In the genomic region with DNA sequence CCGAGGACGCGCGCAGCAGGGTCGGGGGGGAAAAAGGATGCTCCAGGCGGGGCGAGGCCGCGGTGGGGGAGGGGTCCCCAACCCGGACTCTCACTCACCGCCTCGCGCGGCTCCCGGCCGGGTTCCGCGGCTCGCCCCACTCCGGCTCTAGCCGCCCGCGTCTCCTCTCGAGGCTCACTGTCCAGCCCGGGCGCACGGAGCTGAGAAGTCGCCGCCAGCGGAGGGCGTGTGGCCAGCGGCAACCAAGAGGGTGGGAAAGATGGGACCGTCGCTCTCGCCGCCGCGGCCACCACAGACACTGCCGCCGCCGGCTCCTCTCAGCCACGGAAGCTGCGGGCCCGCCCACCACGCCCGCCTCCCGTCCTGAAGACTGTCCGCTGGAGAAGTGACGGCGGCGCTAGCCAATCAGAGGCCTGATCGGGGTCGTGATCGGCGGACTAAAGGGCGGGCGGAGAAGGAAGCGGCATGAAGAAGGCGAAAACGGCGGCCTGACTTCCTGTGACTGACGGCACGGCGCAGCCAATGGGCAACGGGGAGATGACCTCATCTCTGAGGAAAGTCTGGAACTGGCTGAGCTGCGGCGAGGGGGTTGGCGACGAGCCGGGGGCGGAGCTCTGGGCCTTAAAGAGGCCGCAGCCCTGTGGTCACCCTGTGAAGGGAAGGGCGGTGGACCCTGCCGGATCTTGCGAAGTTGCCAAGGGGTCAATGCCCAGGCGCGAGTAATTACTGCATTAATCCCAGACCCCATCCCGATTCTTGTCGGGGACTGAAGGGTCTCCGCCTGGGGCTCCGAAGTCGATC, we compare ENCODE assay signal across 8 cellular contexts. TPM values are rescaled to one million over a fixed set of nuclear protein-coding genes. Genes with fewer than 3 reads are reported as not detected.
DNase-seq lines count a peak whose midpoint lies in the region; ATAC-seq and TF ChIP-seq lines count a peak whose summit lies in the region.

A gene (minus strand): TSS at position 340 of the 801 bp plus-strand sequence.

- H3K36me3 ChIP-seq in BJ (ENCODE audit: control insufficient read depth, insufficient read depth, low read length), result no peaks in the 10 kb centered on the region
- H3K36me3 ChIP-seq in colonic mucosa, result no peaks in the 10 kb centered on the region

- peaks cover 3% of the 10 kb centered on the region for H3K4me1 ChIP-seq in colonic mucosa

- peak within 1 kb of the TSS; percentile 86 for H3K27ac ChIP-seq in colonic mucosa

- intact Hi-C loops in activated CD4-positive, alpha-beta T cell treated with anti-CD3 and anti-CD28 coated beads, Interleukin-2, amount 10 ng/mL, durations not matched to agents 24 days and 14 days (cut with micrococcal nuclease), result loop anchor here (1.0 to 5.0 kb wide), 7 partner anchors 10 to 811 kb away; a partner anchor contains a TSS
- intact Hi-C loops in colonic mucosa (cut with DNase I), result no loop called here

- ATAC-seq in GM19324 (IDR thresholded peaks at IDR 0.05; ENCODE audit: low FRiP score, unreplicated experiment) (peak; percentile 94), HG03469 (IDR thresholded peaks at IDR 0.05; ENCODE audit: unreplicated experiment) (peak; percentile 69)

- peak within 1 kb of the TSS; percentile 91 for H3K4me3 Mint-ChIP-seq in activated CD4-positive, alpha-beta T cell treated with anti-CD3 and anti-CD28 coated beads, Interleukin-2, amount 10 ng/mL, durations not matched to agents 24 days and 14 days

- peak within 1 kb of the TSS; percentile 95 for H3K27ac Mint-ChIP-seq in activated CD4-positive, alpha-beta T cell treated with anti-CD3 and anti-CD28 coated beads, Interleukin-2, amount 10 ng/mL, durations not matched to agents 24 days and 14 days

- TF ChIP-seq CTCF in BJ (IDR thresholded peaks at IDR 0.05; ENCODE audit: insufficient read depth, low read depth, low read length) (no peak), colonic mucosa (IDR thresholded peaks at IDR 0.05) (no peak)

- H3K9ac ChIP-seq in colonic mucosa (ENCODE audit: low read depth in 2 of 2, low read length in 2 of 2), result peak within 1 kb of the TSS; percentile 91 to 94

- H3K4me3 ChIP-seq in BJ (ENCODE audit: low read depth, low read length) (peak within 1 kb of the TSS; percentile 76), colonic mucosa (peak within 1 kb of the TSS; percentile 98)

- no peaks in the 10 kb centered on the region for H3K27me3 Mint-ChIP-seq in activated CD4-positive, alpha-beta T cell treated with anti-CD3 and anti-CD28 coated beads, Interleukin-2, amount 10 ng/mL, durations not matched to agents 24 days and 14 days

- H3K27me3 ChIP-seq in BJ (ENCODE audit: control insufficient read depth, insufficient read depth, low read length) (no peaks in the 10 kb centered on the region), colonic mucosa (no peaks in the 10 kb centered on the region)

- POLR2A ChIA-PET in BJ (lab: Charles Lee), result interaction anchor here (0.6 to 1.3 kb wide), 2 partner anchors 15 to 109 kb away, joined by 3 to 5 read pairs; no protein-coding TSS in a partner anchor

- H3K9me3 Mint-ChIP-seq in activated CD4-positive, alpha-beta T cell treated with anti-CD3 and anti-CD28 coated beads, Interleukin-2, amount 10 ng/mL, durations not matched to agents 24 days and 14 days, result no peaks in the 10 kb centered on the region

- CTCF ChIA-PET in BJ (lab: Yijun Ruan, JAX), result interaction anchor here (0.7 to 2.3 kb wide), 5 partner anchors 9 to 201 kb away, joined by 3 to 9 read pairs (median 3); no protein-coding TSS in a partner anchor

- peak; percentile 99 for DNase-seq in BJ (ENCODE audit: low read depth)
- DNase-seq in NCI-H526 treated with DMSO at 0.1 percent for 48 hours (lab: John Stamatoyannopoulos, UW), result peak; percentile 94
- DNase-seq in activated CD4-positive, alpha-beta T cell treated with anti-CD3 and anti-CD28 coated beads, Interleukin-2, amount 10 ng/mL, durations not matched to agents 24 days and 14 days, result peak; percentile 100
- DNase-seq in colonic mucosa, result peak; percentile 100
- DNase-seq in kidney tubule cell (ENCODE audit: low spot score), result peak; percentile 100
- peak; percentile 92 to 99 (median 96) for DNase-seq in stimulated activated CD4-positive, alpha-beta T cell treated with anti-CD3 and anti-CD28 coated beads, Interleukin-1b, Interleukin-23, amount 100 ng/mL, for 24 hours (ENCODE audit: low read depth in 4 of 4, low spot score in 1 of 4)

- H3K9me3 ChIP-seq in colonic mucosa, result no peaks in the 10 kb centered on the region

- H3K4me1 Mint-ChIP-seq in activated CD4-positive, alpha-beta T cell treated with anti-CD3 and anti-CD28 coated beads, Interleukin-2, amount 10 ng/mL, durations not matched to agents 24 days and 14 days, result peaks cover 32% of the 10 kb centered on the region

- peaks cover 5% of the 10 kb centered on the region for H3K36me3 Mint-ChIP-seq in activated CD4-positive, alpha-beta T cell treated with anti-CD3 and anti-CD28 coated beads, Interleukin-2, amount 10 ng/mL, durations not matched to agents 24 days and 14 days (ENCODE audit: low read depth)

RNA-seq across cellular contexts. Expression of the gene that starts here (rescaled TPM):
- 6.4 and 8.9 TPM in 2 replicates for polyA plus RNA-seq in BJ (2011; rRNA removed)
- polyA minus RNA-seq in BJ (2011; rRNA and poly(A)+ RNA removed), result 28.1 and 38.4 TPM in 2 replicates
- 51.7 and 51.9 TPM in 2 replicates for total RNA-seq in activated CD4-positive, alpha-beta T cell treated with anti-CD3 and anti-CD28 coated beads, Interleukin-2, amount 10 ng/mL, durations not matched to agents 24 days and 14 days
- 10 to 100 TPM; 31.9 to 35.6 TPM for total RNA-seq in colonic mucosa

Comparison
In these comparisons a context has a peak if more than half of its experiments do, and no peak if none do; other contexts are left out.
1. Peak in every context shown above with its lines: DNase-seq, ATAC-seq, H3K4me3 ChIP-seq and H3K27ac ChIP-seq.